Comparison of ENCODE assay signal across 26 cellular contexts in the genomic region with DNA sequence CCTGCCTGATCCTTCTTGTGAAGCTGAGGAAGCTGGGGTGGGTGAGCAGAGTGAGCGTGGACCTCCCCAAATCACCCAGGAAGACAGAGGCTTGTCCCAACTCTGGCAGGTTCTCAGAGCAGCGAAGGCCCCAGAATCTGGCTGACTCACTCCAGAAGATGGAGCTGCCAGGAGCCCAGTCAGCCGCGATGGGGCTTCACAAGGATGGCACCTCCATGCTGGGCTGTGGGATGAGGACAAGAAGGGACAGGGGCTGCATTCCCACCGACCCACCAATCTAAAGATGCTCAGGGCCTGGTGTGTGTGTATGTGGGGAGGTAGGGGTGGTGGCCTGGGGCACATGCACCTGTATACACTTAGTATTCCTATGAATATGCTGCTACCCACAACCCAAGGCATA.
"Had no signal": no experiment of that assay in that cellular context is flagged by ENCODE, and none has a peak within 500 bp of the region (broad histone marks: within the 10 kb centered on the region; RNA-seq: fewer than 3 reads in every experiment).

No MANE protein-coding gene starts in this region.

- H3K4me3 ChIP-seq: esophagus squamous epithelium, heart right ventricle, left lung, right lobe of liver, smooth muscle cell, stomach, testis, tibial artery, uterus had no signal

- H3K4me1 ChIP-seq: left lung, parathyroid adenoma, right lobe of liver, stomach, tibial artery, uterus had no signal

- ATAC-seq: heart right ventricle; left cardiac atrium; left lung; naive thymus-derived CD8-positive, alpha-beta T cell; right lobe of liver had no signal

- H3K27me3 ChIP-seq: esophagus squamous epithelium, heart right ventricle, left lung, right lobe of liver, stomach, testis, tibial artery, uterus had no signal

- H3K36me3 ChIP-seq: esophagus squamous epithelium, heart right ventricle, left lung, neutrophil, right lobe of liver, stomach, tibial artery, uterus had no signal

- H3K27ac ChIP-seq: epithelial cell of prostate, esophagus squamous epithelium, heart right ventricle, left lung, neutrophil, parathyroid adenoma, right lobe of liver, stomach, testis, tibial artery, uterus had no signal

- DNase-seq: cortex of kidney; effector CD4-positive, alpha-beta T cell; endodermal cell; esophagus squamous epithelium; foreskin melanocyte; glutamatergic neuron; heart right ventricle; left cardiac atrium; left lung; mammary epithelial cell; mesendoderm; naive thymus-derived CD8-positive, alpha-beta T cell; right lobe of liver; stimulated activated CD4-positive, alpha-beta T cell treated with anti-CD3 and anti-CD28 coated beads, Interleukin-12 subunit alpha, Interleukin-12 subunit beta, amount 100 ng/mL, for 4 hours; stimulated activated CD4-positive, alpha-beta T cell treated with anti-CD3 and anti-CD28 coated beads, Interleukin-1b, Interleukin-23, amount 100 ng/mL, for 48 hours; stimulated activated CD4-positive, alpha-beta T cell treated with anti-CD3 and anti-CD28 coated beads, Interleukin-4, amount 100 ng/mL, for 1 hour; stimulated activated CD8-positive, alpha-beta memory T cell treated with anti-CD3 and anti-CD28 coated beads, Interleukin-4, amount 100 ng/mL, for 48 hours; stimulated activated naive CD4-positive, alpha-beta T cell treated with Interleukin-2 at 50 U/mL for 16 hours; stomach; testis; tibial artery; uterus had no signal

- H3K9me3 ChIP-seq: esophagus squamous epithelium, heart right ventricle, left lung, neutrophil, right lobe of liver, stomach, testis, tibial artery, uterus had no signal
